Comparison of ENCODE assay signal across 1 cellular context in the genomic region with DNA sequence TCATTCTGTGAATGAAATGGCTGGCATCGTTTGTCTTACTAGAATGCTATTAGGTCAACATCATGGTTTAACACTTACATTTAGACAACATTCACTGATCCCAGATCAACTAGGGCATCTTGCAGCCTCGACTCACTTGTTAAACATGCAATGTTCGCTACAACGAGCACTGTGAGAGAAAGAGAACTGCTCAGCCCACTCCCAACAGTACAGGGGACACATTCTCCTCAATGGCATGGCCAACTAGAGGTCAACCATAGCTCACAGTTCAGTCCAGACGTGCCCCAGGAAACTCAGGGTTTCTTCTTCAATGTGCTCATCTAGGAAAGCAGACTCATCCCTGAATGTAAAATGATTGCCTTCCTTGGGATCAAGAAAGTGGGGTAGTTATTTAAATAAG.
TF ChIP-seq lines count a peak whose summit lies in the region.

No MANE protein-coding gene starts in this region.

TF ChIP-seq in GM12878, 131 proteins besides CTCF, POLR2A, EP300 and RAD21:
- TF ChIP-seq RELA (IDR thresholded peaks at IDR 0.05; ENCODE audit: borderline replicate concordance, partially characterized antibody) = no peak
- no peak for TF ChIP-seq JUND (IDR thresholded peaks at IDR 0.05; ENCODE audit: low read depth, low read length)
- no peak for TF ChIP-seq EZH2 (IDR thresholded peaks at IDR 0.05; ENCODE audit: borderline replicate concordance, control insufficient read depth, low read depth, low read length)
- TF ChIP-seq CHD4 (IDR thresholded peaks at IDR 0.05) = no peak
- TF ChIP-seq TAF1 (IDR thresholded peaks at IDR 0.05; ENCODE audit: borderline replicate concordance, low read depth, low read length) = no peak
- no peak for TF ChIP-seq ASH2L (IDR thresholded peaks at IDR 0.05; ENCODE audit: borderline replicate concordance, low read depth)
- no peak for TF ChIP-seq SREBF1 (IDR thresholded peaks at IDR 0.05; ENCODE audit: low read length)
- TF ChIP-seq SMC3 (IDR thresholded peaks at IDR 0.05; ENCODE audit: borderline replicate concordance, low read length) = no peak
- TF ChIP-seq, protein P1, sequence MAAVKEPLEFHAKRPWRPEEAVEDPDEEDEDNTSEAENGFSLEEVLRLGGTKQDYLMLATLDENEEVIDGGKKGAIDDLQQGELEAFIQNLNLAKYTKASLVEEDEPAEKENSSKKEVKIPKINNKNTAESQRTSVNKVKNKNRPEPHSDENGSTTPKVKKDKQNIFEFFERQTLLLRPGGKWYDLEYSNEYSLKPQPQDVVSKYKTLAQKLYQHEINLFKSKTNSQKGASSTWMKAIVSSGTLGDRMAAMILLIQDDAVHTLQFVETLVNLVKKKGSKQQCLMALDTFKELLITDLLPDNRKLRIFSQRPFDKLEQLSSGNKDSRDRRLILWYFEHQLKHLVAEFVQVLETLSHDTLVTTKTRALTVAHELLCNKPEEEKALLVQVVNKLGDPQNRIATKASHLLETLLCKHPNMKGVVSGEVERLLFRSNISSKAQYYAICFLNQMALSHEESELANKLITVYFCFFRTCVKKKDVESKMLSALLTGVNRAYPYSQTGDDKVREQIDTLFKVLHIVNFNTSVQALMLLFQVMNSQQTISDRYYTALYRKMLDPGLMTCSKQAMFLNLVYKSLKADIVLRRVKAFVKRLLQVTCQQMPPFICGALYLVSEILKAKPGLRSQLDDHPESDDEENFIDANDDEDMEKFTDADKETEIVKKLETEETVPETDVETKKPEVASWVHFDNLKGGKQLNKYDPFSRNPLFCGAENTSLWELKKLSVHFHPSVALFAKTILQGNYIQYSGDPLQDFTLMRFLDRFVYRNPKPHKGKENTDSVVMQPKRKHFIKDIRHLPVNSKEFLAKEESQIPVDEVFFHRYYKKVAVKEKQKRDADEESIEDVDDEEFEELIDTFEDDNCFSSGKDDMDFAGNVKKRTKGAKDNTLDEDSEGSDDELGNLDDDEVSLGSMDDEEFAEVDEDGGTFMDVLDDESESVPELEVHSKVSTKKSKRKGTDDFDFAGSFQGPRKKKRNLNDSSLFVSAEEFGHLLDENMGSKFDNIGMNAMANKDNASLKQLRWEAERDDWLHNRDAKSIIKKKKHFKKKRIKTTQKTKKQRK (IDR thresholded peaks at IDR 0.05; ENCODE audit: low read depth, low read length) = no peak
- TF ChIP-seq, protein P2, sequence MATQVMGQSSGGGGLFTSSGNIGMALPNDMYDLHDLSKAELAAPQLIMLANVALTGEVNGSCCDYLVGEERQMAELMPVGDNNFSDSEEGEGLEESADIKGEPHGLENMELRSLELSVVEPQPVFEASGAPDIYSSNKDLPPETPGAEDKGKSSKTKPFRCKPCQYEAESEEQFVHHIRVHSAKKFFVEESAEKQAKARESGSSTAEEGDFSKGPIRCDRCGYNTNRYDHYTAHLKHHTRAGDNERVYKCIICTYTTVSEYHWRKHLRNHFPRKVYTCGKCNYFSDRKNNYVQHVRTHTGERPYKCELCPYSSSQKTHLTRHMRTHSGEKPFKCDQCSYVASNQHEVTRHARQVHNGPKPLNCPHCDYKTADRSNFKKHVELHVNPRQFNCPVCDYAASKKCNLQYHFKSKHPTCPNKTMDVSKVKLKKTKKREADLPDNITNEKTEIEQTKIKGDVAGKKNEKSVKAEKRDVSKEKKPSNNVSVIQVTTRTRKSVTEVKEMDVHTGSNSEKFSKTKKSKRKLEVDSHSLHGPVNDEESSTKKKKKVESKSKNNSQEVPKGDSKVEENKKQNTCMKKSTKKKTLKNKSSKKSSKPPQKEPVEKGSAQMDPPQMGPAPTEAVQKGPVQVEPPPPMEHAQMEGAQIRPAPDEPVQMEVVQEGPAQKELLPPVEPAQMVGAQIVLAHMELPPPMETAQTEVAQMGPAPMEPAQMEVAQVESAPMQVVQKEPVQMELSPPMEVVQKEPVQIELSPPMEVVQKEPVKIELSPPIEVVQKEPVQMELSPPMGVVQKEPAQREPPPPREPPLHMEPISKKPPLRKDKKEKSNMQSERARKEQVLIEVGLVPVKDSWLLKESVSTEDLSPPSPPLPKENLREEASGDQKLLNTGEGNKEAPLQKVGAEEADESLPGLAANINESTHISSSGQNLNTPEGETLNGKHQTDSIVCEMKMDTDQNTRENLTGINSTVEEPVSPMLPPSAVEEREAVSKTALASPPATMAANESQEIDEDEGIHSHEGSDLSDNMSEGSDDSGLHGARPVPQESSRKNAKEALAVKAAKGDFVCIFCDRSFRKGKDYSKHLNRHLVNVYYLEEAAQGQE (IDR thresholded peaks at IDR 0.05; ENCODE audit: low read depth, low read length) = no peak
- TF ChIP-seq, protein P3, sequence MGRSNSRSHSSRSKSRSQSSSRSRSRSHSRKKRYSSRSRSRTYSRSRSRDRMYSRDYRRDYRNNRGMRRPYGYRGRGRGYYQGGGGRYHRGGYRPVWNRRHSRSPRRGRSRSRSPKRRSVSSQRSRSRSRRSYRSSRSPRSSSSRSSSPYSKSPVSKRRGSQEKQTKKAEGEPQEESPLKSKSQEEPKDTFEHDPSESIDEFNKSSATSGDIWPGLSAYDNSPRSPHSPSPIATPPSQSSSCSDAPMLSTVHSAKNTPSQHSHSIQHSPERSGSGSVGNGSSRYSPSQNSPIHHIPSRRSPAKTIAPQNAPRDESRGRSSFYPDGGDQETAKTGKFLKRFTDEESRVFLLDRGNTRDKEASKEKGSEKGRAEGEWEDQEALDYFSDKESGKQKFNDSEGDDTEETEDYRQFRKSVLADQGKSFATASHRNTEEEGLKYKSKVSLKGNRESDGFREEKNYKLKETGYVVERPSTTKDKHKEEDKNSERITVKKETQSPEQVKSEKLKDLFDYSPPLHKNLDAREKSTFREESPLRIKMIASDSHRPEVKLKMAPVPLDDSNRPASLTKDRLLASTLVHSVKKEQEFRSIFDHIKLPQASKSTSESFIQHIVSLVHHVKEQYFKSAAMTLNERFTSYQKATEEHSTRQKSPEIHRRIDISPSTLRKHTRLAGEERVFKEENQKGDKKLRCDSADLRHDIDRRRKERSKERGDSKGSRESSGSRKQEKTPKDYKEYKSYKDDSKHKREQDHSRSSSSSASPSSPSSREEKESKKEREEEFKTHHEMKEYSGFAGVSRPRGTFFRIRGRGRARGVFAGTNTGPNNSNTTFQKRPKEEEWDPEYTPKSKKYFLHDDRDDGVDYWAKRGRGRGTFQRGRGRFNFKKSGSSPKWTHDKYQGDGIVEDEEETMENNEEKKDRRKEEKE (IDR thresholded peaks at IDR 0.05) = no peak
- no peak for TF ChIP-seq RFX5 (IDR thresholded peaks at IDR 0.05; ENCODE audit: low read depth, low read length)
- no peak for TF ChIP-seq GATAD2B (conservative IDR thresholded peaks at IDR 0.05; ENCODE audit: low read depth)
- no peak for TF ChIP-seq TBL1XR1 (IDR thresholded peaks at IDR 0.05; ENCODE audit: low read depth, low read length)
- no peak for TF ChIP-seq CBX3 (IDR thresholded peaks at IDR 0.05; ENCODE audit: borderline replicate concordance, low read depth)
- TF ChIP-seq, protein P4, sequence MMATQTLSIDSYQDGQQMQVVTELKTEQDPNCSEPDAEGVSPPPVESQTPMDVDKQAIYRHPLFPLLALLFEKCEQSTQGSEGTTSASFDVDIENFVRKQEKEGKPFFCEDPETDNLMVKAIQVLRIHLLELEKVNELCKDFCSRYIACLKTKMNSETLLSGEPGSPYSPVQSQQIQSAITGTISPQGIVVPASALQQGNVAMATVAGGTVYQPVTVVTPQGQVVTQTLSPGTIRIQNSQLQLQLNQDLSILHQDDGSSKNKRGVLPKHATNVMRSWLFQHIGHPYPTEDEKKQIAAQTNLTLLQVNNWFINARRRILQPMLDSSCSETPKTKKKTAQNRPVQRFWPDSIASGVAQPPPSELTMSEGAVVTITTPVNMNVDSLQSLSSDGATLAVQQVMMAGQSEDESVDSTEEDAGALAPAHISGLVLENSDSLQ (IDR thresholded peaks at IDR 0.05) = no peak
- no peak for TF ChIP-seq HDAC2 (IDR thresholded peaks at IDR 0.05)
- TF ChIP-seq, protein P5, sequence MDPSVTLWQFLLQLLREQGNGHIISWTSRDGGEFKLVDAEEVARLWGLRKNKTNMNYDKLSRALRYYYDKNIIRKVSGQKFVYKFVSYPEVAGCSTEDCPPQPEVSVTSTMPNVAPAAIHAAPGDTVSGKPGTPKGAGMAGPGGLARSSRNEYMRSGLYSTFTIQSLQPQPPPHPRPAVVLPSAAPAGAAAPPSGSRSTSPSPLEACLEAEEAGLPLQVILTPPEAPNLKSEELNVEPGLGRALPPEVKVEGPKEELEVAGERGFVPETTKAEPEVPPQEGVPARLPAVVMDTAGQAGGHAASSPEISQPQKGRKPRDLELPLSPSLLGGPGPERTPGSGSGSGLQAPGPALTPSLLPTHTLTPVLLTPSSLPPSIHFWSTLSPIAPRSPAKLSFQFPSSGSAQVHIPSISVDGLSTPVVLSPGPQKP (IDR thresholded peaks at IDR 0.05; ENCODE audit: low read depth, low read length) = no peak
